ENCODE assay signal across 8 cellular contexts in the genomic region with DNA sequence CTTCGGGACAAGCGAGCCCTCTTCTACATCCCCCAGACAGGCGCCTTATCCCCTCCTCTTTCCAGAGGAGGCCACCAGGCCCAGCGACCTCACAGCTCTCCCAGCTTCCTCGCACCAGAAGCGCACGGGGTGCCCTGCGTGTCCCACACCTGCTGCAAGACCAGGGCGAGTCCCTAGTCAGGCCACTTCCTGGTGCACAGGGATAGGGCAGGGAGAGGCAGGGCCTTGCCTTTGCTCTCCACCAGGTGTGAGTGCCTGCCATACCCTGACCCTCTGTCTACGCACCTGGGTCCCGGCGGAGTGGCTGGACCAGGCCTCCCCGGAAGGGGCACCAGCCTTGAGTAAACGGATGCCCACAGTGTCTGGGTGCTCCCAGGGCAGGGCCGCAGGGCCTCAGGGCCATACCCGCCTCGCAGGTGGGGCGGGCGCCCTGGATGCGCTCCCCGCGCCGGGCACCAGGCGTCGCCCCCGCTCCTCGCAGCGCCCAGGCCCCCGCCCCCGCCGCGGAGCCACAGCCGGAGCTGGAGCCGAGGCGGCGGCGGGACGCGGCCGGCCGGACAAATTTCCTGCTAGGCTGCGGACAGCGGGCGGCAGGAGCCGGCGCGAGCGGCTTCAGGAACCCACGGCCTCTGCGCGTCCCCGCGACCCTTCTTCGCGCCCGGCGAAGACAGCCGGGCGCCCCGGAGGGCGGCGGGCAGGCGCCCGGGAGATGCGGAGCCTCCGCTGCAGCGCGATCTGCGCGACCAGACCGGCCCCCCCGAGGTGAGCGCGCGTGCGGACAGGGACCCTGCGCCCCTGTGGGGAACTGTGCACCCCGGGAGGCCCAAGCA. TPM values are rescaled to one million over a fixed set of nuclear protein-coding genes. Genes with fewer than 3 reads are reported as not detected.
DNase-seq lines count a peak whose midpoint lies in the region; ATAC-seq, FAIRE-seq and TF ChIP-seq lines count a peak whose summit lies in the region.

A gene with protein sequence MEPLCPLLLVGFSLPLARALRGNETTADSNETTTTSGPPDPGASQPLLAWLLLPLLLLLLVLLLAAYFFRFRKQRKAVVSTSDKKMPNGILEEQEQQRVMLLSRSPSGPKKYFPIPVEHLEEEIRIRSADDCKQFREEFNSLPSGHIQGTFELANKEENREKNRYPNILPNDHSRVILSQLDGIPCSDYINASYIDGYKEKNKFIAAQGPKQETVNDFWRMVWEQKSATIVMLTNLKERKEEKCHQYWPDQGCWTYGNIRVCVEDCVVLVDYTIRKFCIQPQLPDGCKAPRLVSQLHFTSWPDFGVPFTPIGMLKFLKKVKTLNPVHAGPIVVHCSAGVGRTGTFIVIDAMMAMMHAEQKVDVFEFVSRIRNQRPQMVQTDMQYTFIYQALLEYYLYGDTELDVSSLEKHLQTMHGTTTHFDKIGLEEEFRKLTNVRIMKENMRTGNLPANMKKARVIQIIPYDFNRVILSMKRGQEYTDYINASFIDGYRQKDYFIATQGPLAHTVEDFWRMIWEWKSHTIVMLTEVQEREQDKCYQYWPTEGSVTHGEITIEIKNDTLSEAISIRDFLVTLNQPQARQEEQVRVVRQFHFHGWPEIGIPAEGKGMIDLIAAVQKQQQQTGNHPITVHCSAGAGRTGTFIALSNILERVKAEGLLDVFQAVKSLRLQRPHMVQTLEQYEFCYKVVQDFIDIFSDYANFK (plus strand): TSS at position 556 of the 830 bp plus-strand sequence. CDS start 133,779 bp downstream, outside the sequence.

- peak within 1 kb of the TSS; percentile 78 for H3K27ac ChIP-seq in ACC112 (ENCODE audit: low read depth, low read length)
- peak within 1 kb of the TSS in 2 of 4 donors; percentile 33 to 60 for H3K27ac ChIP-seq in pancreas
- peak within 1 kb of the TSS in 2 of 3 donors; percentile 70 to 72 for H3K27ac ChIP-seq in thyroid gland

- TF ChIP-seq CTCF in pancreas (IDR thresholded peaks at IDR 0.05): peak; percentile 24 to 62 (median 52)
- TF ChIP-seq CTCF in thyroid gland (IDR thresholded peaks at IDR 0.05): peak; percentile 12 to 95 (median 54)

- 8 to 11% methylated on average over 51 to 78 of the region's 78 CpGs for WGBS in pancreas, 2 donors
- 63 to 67% methylated on average over 9 of the region's 78 CpGs for whole genome bisulfite sequencing in thyroid gland, 2 donors

- no peaks in the 10 kb centered on the region for H3K4me1 Mint-ChIP-seq in activated naive CD4-positive, alpha-beta T cell treated with anti-CD3 and anti-CD28 coated beads, Interleukin-2, amount 10 ng/mL, durations not matched to agents 7 days and 5 days

- no peak within 1 kb of the TSS for H3K4me3 Mint-ChIP-seq in activated naive CD4-positive, alpha-beta T cell treated with anti-CD3 and anti-CD28 coated beads, Interleukin-2, amount 10 ng/mL, durations not matched to agents 7 days and 5 days

- no peak for TF ChIP-seq POLR2A in thyroid gland (IDR thresholded peaks at IDR 0.05)

- CTCF ChIA-PET in activated naive CD4-positive, alpha-beta T cell treated with anti-CD3 and anti-CD28 coated beads, Interleukin-2, amount 10 ng/mL, durations not matched to agents 7 days and 5 days (lab: Charles Lee): interaction anchor here (0.6 to 6.4 kb wide), 16 partner anchors 11 to 243 kb away, joined by 3 to 145 read pairs (median 4); no protein-coding TSS in a partner anchor

- no peaks in the 10 kb centered on the region for H3K9me3 ChIP-seq in pancreas
- no peaks in the 10 kb centered on the region for H3K9me3 ChIP-seq in thyroid gland

- H3K27me3 ChIP-seq in ACC112 (ENCODE audit: insufficient read depth, low read length): no peaks in the 10 kb centered on the region
- peaks cover 0 to 9% (median 0%) of the 10 kb centered on the region in 4 donors for H3K27me3 ChIP-seq in pancreas
- H3K27me3 ChIP-seq in thyroid gland: no peaks in the 10 kb centered on the region

- intact Hi-C loops in Right ventricle myocardium inferior (cut with DNase I): loop anchor here (1.0 kb wide), 2 partner anchors 105 to 163 kb away; no protein-coding TSS in a partner anchor
- intact Hi-C loops in pancreas (cut with DNase I): loop anchor here in 1 of 3 donors (5.0 kb wide), 1 partner anchor 106 kb away; no protein-coding TSS in a partner anchor
- intact Hi-C loops in thyroid gland (cut with DNase I): loop anchor here (1.0 kb wide), 1 partner anchor 105 kb away; no protein-coding TSS in a partner anchor

- H3K36me3 ChIP-seq in ACC112 (ENCODE audit: insufficient read depth, low read length) (no peaks in the 10 kb centered on the region), pancreas (no peaks in the 10 kb centered on the region), thyroid gland (no peaks in the 10 kb centered on the region)

- no peak for FAIRE-seq in pancreas (lab: Jason Lieb, UNC)

- H3K9me3 Mint-ChIP-seq in activated naive CD4-positive, alpha-beta T cell treated with anti-CD3 and anti-CD28 coated beads, Interleukin-2, amount 10 ng/mL, durations not matched to agents 7 days and 5 days: no peaks in the 10 kb centered on the region

- peak within 1 kb of the TSS; percentile 23 for H2AFZ ChIP-seq in ACC112 (ENCODE audit: low read length, unreplicated experiment)

- H3K27ac Mint-ChIP-seq in activated naive CD4-positive, alpha-beta T cell treated with anti-CD3 and anti-CD28 coated beads, Interleukin-2, amount 10 ng/mL, durations not matched to agents 7 days and 5 days: no peak within 1 kb of the TSS

- H3K4me1 ChIP-seq in ACC112 (ENCODE audit: control insufficient read depth, insufficient read depth, low read length, unreplicated experiment): peaks cover 28% of the 10 kb centered on the region
- peaks cover 0 to 6% (median 3%) of the 10 kb centered on the region in 3 donors for H3K4me1 ChIP-seq in pancreas
- peaks cover 3 to 9% of the 10 kb centered on the region in 2 donors for H3K4me1 ChIP-seq in thyroid gland

- peaks cover 8% of the 10 kb centered on the region for H3K79me2 ChIP-seq in ACC112 (ENCODE audit: control insufficient read depth, insufficient read depth, low read length, unreplicated experiment)

- peaks cover 64% of the 10 kb centered on the region for H3K27me3 Mint-ChIP-seq in activated naive CD4-positive, alpha-beta T cell treated with anti-CD3 and anti-CD28 coated beads, Interleukin-2, amount 10 ng/mL, durations not matched to agents 7 days and 5 days

- DNase-seq in RPMI7951 (ENCODE audit: low read depth) (peak; percentile 76), Right ventricle myocardium inferior (ENCODE audit: missing footprints) (peak; percentile 92), pancreas (peak; percentile 36 to 89 (median 64)), thyroid gland (peak; percentile 52 to 53)
- DNase-seq in activated naive CD4-positive, alpha-beta T cell treated with anti-CD3 and anti-CD28 coated beads, Interleukin-2, amount 10 ng/mL, durations not matched to agents 7 days and 5 days: peak; percentile 68

- no peaks in the 10 kb centered on the region for H3K36me3 Mint-ChIP-seq in activated naive CD4-positive, alpha-beta T cell treated with anti-CD3 and anti-CD28 coated beads, Interleukin-2, amount 10 ng/mL, durations not matched to agents 7 days and 5 days

- ATAC-seq in GM18519 (IDR thresholded peaks at IDR 0.05; ENCODE audit: low FRiP score, unreplicated experiment) (peak; percentile 84), HG03097 (IDR thresholded peaks at IDR 0.05; ENCODE audit: low FRiP score, unreplicated experiment) (peak; percentile 93), Right ventricle myocardium inferior (peak; percentile 93), pancreas (peak; percentile 93 to 98 (median 96))

- H3K4me3 ChIP-seq in ACC112 (ENCODE audit: low read depth, low read length): peak within 1 kb of the TSS; percentile 81
- H3K4me3 ChIP-seq in pancreas: peak within 1 kb of the TSS; percentile 24 to 64 (median 40)
- peak within 1 kb of the TSS in 1 of 3 donors; percentile 44 for H3K4me3 ChIP-seq in thyroid gland (replicated peaks in 1 of 3)

RNA-seq across cellular contexts. Expression of the gene that starts here (rescaled TPM):
- 17.5 TPM in 2 replicates for total RNA-seq in RPMI7951 (2014; rRNA removed; shearing (Covaris generic))
- total RNA-seq in Right ventricle myocardium inferior: 17.4 TPM
- total RNA-seq in pancreas: 1 to 10 TPM; 1.0 to 7.1 (median 3.7) TPM
- polyA plus RNA-seq in pancreas: 1 to 10 TPM; 1.7 to 1.8 TPM
- 10 to 100 TPM; 16.8 to 25.0 (median 19.4) TPM for total RNA-seq in thyroid gland
